27 cellular contexts compared by ENCODE assay signal in genomic region chr4:105274090-105274489, GRCh38.
"Had no signal": no experiment of that assay in that cellular context is flagged by ENCODE, and none has a peak within 500 bp of the region (broad histone marks: within the 10 kb centered on the region; RNA-seq: fewer than 3 reads in every experiment).

No MANE protein-coding gene starts in this region.

- H3K9me3 Mint-ChIP-seq: effector memory CD8-positive, alpha-beta T cell; neural crest cell had no signal

- ATAC-seq: activated CD8-positive, alpha-beta memory T cell treated with anti-CD3 and anti-CD28 coated beads, Interleukin-2, amount 10 ng/mL, durations not matched to agents 7 days and 5 days; effector memory CD8-positive, alpha-beta T cell had no signal

- H3K9ac ChIP-seq: SK-N-SH had no signal

- H3K4me1 Mint-ChIP-seq: neural crest cell had no signal

- H3K27me3 Mint-ChIP-seq: activated CD8-positive, alpha-beta memory T cell treated with anti-CD3 and anti-CD28 coated beads, Interleukin-2, amount 10 ng/mL, durations not matched to agents 7 days and 5 days; activated naive CD8-positive, alpha-beta T cell treated with anti-CD3 and anti-CD28 coated beads, Interleukin-2, amount 10 ng/mL, durations not matched to agents 7 days and 5 days; effector memory CD8-positive, alpha-beta T cell; progenitor cell of endocrine pancreas had no signal

- H3K4me3 ChIP-seq: colonic mucosa, dorsolateral prefrontal cortex, esophagus muscularis mucosa, sigmoid colon, smooth muscle cell, testis, vagina had no signal

- H3K4me3 Mint-ChIP-seq: activated CD8-positive, alpha-beta memory T cell treated with anti-CD3 and anti-CD28 coated beads, Interleukin-2, amount 10 ng/mL, durations not matched to agents 7 days and 5 days; activated naive CD8-positive, alpha-beta T cell treated with anti-CD3 and anti-CD28 coated beads, Interleukin-2, amount 10 ng/mL, durations not matched to agents 7 days and 5 days; effector memory CD8-positive, alpha-beta T cell; neural crest cell had no signal

- H3K27me3 ChIP-seq: colonic mucosa, dorsolateral prefrontal cortex, esophagus muscularis mucosa, sigmoid colon, testis, vagina had no signal

- H3K4me2 ChIP-seq: SK-N-SH, smooth muscle cell had no signal

- H3K4me1 ChIP-seq: colonic mucosa, sigmoid colon, testis, vagina had no signal

- H3K27ac ChIP-seq: colonic mucosa, testis, vagina, WERI-Rb-1 had no signal

- DNase-seq: activated CD4-positive, alpha-beta T cell treated with anti-CD3 and anti-CD28 coated beads for 1 hour; activated CD4-positive, alpha-beta T cell treated with anti-CD3 and anti-CD28 coated beads, Interleukin-2, amount 50 U/mL, for 4 hours; activated CD8-positive, alpha-beta memory T cell treated with anti-CD3 and anti-CD28 coated beads, Interleukin-2, amount 10 ng/mL, durations not matched to agents 7 days and 5 days; activated gamma-delta T cell; activated naive CD8-positive, alpha-beta T cell treated with anti-CD3 and anti-CD28 coated beads, Interleukin-2, amount 10 ng/mL, durations not matched to agents 7 days and 5 days; activated T-cell treated with anti-CD3 and anti-CD28 coated beads for 4 hours; amygdala; colonic mucosa; dorsolateral prefrontal cortex; effector memory CD8-positive, alpha-beta T cell; hippocampal formation; retina; sigmoid colon; SK-N-SH; stimulated activated CD4-positive, alpha-beta T cell treated with anti-CD3 and anti-CD28 coated beads, Interleukin-15, amount 100 ng/mL, for 24 hours; stimulated activated naive CD4-positive, alpha-beta T cell; testis; trophoblast cell; WERI-Rb-1 had no signal

- FAIRE-seq: bronchial epithelial cell, frontal cortex, TTC549 had no signal

- H3K9me3 ChIP-seq: colonic mucosa, esophagus muscularis mucosa, sigmoid colon, SK-N-SH, testis, vagina had no signal

- H3K27ac Mint-ChIP-seq: activated naive CD8-positive, alpha-beta T cell treated with anti-CD3 and anti-CD28 coated beads, Interleukin-2, amount 10 ng/mL, durations not matched to agents 7 days and 5 days had no signal
